Comparison of ENCODE assay signal across 26 cellular contexts in the genomic region with DNA sequence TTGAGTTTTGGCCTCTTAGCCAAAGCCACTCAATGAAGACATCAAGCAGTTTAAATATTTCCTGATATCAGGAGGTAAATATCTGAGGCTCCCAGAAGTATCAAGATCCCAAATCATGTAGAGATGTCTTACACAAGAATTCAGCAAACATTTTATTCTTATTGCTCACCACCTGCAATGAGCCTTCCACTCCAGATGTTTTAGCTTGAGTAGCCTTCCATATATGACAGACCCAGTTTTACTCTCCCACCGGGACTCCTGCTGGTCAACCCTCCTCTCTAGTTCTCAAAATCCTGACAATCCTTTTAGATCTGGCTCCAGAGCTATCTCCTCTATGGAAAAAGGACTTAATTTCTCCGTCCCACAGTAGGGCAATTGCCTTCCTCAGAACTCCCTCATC.
"Had no signal": no experiment of that assay in that cellular context is flagged by ENCODE, and none has a peak within 500 bp of the region (broad histone marks: within the 10 kb centered on the region; RNA-seq: fewer than 3 reads in every experiment).

No MANE protein-coding gene starts in this region.

- DNase-seq: activated CD4-positive, alpha-beta memory T cell treated with anti-CD3 and anti-CD28 coated beads for 36 hours; activated CD4-positive, alpha-beta T cell treated with anti-CD3 and anti-CD28 coated beads for 36 hours; activated CD4-positive, alpha-beta T cell treated with anti-CD3 and anti-CD28 coated beads, Interleukin-2, amount 10 ng/mL, durations not matched to agents 24 days and 14 days; activated CD4-positive, CD25-positive, alpha-beta regulatory T cell; activated CD4-positive, CD25-positive, alpha-beta regulatory T cell treated with anti-CD3 and anti-CD28 coated beads, Interleukin-2, amount 50 U/mL, for 72 hours; activated CD8-positive, alpha-beta memory T cell treated with anti-CD3 and anti-CD28 coated beads, Interleukin-2, amount 10 ng/mL, durations not matched to agents 7 days and 5 days; activated CD8-positive, alpha-beta memory T cell treated with anti-CD3 and anti-CD28 coated beads, Interleukin-2, amount 50 U/mL, for 4 hours; activated CD8-positive, alpha-beta T cell treated with anti-CD3 and anti-CD28 coated beads, Interleukin-2, amount 10 ng/mL, durations not matched to agents 7 days and 5 days; activated gamma-delta T cell; activated naive CD4-positive, alpha-beta T cell; activated naive CD4-positive, alpha-beta T cell treated with anti-CD3 and anti-CD28 coated beads, Interleukin-2, amount 50 U/mL, for 16 hours; activated T-cell treated with anti-CD3 and anti-CD28 coated beads, Interleukin-2, amount 50 U/mL, for 1 hour; activated T-cell treated with anti-CD3 and anti-CD28 coated beads, Interleukin-2, amount 50 U/mL, for 48 hours; amniotic stem cell; aorta; body of pancreas; caudate nucleus; cortex of kidney; dermis blood vessel endothelial cell; effector CD4-positive, alpha-beta T cell; foreskin keratinocyte; gastrocnemius medialis; glutamatergic neuron; heart left ventricle; T-helper 2 cell had no signal

- H3K36me3 ChIP-seq: gastrocnemius medialis, heart left ventricle had no signal

- H3K4me1 ChIP-seq: body of pancreas, foreskin keratinocyte, gastrocnemius medialis, heart left ventricle had no signal

- H3K4me3 ChIP-seq: body of pancreas, gastrocnemius medialis, heart left ventricle had no signal

- H3K27me3 ChIP-seq: body of pancreas, foreskin keratinocyte, gastrocnemius medialis, heart left ventricle had no signal

- H3K9me3 ChIP-seq: body of pancreas, gastrocnemius medialis, heart left ventricle had no signal

- H3K27ac ChIP-seq: body of pancreas, epithelial cell of prostate, foreskin keratinocyte, gastrocnemius medialis, heart left ventricle had no signal

- ATAC-seq: activated CD4-positive, alpha-beta T cell treated with anti-CD3 and anti-CD28 coated beads for 36 hours; activated CD8-positive, alpha-beta memory T cell treated with anti-CD3 and anti-CD28 coated beads, Interleukin-2, amount 10 ng/mL, durations not matched to agents 7 days and 5 days; activated CD8-positive, alpha-beta T cell treated with anti-CD3 and anti-CD28 coated beads, Interleukin-2, amount 10 ng/mL, durations not matched to agents 7 days and 5 days; body of pancreas; foreskin keratinocyte; gastrocnemius medialis; heart left ventricle had no signal
